In the genomic region with DNA sequence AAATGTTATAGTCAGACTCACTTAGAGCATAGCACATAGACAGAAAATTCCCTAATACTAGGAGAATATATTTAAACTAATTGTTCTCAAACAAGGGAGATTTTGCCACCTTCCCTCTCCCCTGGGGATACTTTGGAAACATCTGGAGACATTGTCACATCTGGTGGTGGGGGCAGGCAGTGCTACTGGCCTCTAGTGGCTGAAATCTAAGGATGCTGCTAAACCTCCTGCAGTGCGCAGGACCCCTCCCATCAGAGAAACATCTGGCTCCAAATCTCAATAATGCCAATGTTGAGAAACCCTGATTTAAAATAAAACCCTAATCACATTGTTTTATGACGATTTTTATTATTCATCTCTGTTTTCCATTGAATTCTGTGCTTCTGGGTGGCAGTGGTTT, we compare ENCODE assay signal across 15 cellular contexts.
DNase-seq lines count a peak whose midpoint lies in the region; ATAC-seq and TF ChIP-seq lines count a peak whose summit lies in the region.
"Had no signal": no experiment of that assay in that cellular context is flagged by ENCODE, and none has a peak within 500 bp of the region (broad histone marks: within the 10 kb centered on the region; RNA-seq: fewer than 3 reads in every experiment).

No MANE protein-coding gene starts in this region.

- TF ChIP-seq EP300 in SK-N-SH (IDR thresholded peaks at IDR 0.05; ENCODE audit: borderline replicate concordance in 1 of 2, low read depth in 1 of 2, low read length in 1 of 2), result no peak

- intact Hi-C loops in A673 (cut with micrococcal nuclease; ENCODE audit: unreplicated experiment), result no loop called here

- 40% methylated on average over 2 of the region's 2 CpGs for WGBS in SK-N-SH (ENCODE audit: low lambda C conversion rate)

- peaks cover 2% of the 10 kb centered on the region for H3K27me3 Mint-ChIP-seq in T-helper 17 cell
- peaks cover 0 to 4% of the 10 kb centered on the region in 2 donors for H3K27me3 Mint-ChIP-seq in natural killer cell treated with Interleukin-12 subunit alpha and Interleukin-12 subunit beta and Interleukin-15 and Interleukin-18, amount 100 ng/mL, for 72 hours

- no peak overlapping the region for H3K27ac Mint-ChIP-seq in T-helper 17 cell
- H3K27ac Mint-ChIP-seq in natural killer cell treated with Interleukin-12 subunit alpha and Interleukin-12 subunit beta and Interleukin-15 and Interleukin-18, amount 100 ng/mL, for 72 hours, result no peak overlapping the region
- H3K27ac Mint-ChIP-seq: activated T-cell treated with anti-CD3 and anti-CD28 coated beads, Interleukin-2, amount 50 U/mL, for 72 hours; stimulated activated memory B cell treated with anti-CD40 and anti-IgM and Interleukin-4, amounts not matched to agents 10 μg/mL and 1 μg/mL and 100 μg/mL, for 72 hours; T-cell had no signal

- no peak overlapping the region for H3K4me2 ChIP-seq in SK-N-SH

- H3K9ac ChIP-seq in SK-N-SH, result no peak overlapping the region

- peaks cover 28% of the 10 kb centered on the region for H3K27me3 ChIP-seq in A673 (replicated peaks; ENCODE audit: insufficient read depth, low read depth, low read length, poor library complexity)
- peaks cover 10% of the 10 kb centered on the region for H3K27me3 ChIP-seq in SK-N-SH (ENCODE audit: insufficient read depth)

- no peaks in the 10 kb centered on the region for H3K36me3 ChIP-seq in A673 (ENCODE audit: insufficient read depth, low read length, poor library complexity, severe bottlenecking)
- no peaks in the 10 kb centered on the region for H3K36me3 ChIP-seq in SK-N-SH (replicated peaks in 1 of 2; ENCODE audit: control insufficient read depth in 1 of 2, insufficient read depth in 2 of 2, low read length in 1 of 2)

- H3K9me3 Mint-ChIP-seq in natural killer cell treated with Interleukin-12 subunit alpha and Interleukin-12 subunit beta and Interleukin-15 and Interleukin-18, amount 100 ng/mL, for 72 hours, result no peaks in the 10 kb centered on the region
- H3K9me3 Mint-ChIP-seq: stimulated activated memory B cell treated with anti-CD40 and anti-IgM and Interleukin-4, amounts not matched to agents 10 μg/mL and 1 μg/mL and 100 μg/mL, for 72 hours; T-cell had no signal

- no peak overlapping the region for H3K27ac ChIP-seq in A673 (ENCODE audit: low read depth, low read length, poor library complexity, severe bottlenecking)
- H3K27ac ChIP-seq in SK-N-SH (ENCODE audit: low read depth in 2 of 2, low read length in 1 of 2), result no peak overlapping the region
- H3K27ac ChIP-seq: dorsolateral prefrontal cortex had no signal

- POLR2A ChIA-PET in A673 (lab: Charles Lee; ENCODE audit: low non-redundant PET), result no interaction called here
- POLR2A ChIA-PET in SK-N-SH (lab: Yijun Ruan, JAX), result no interaction called here

- BruUV-seq in A673 (replicated peaks; lab: Mats Ljungman, UMichigan), result no TSS peak

- H3K4me1 Mint-ChIP-seq in T-helper 17 cell, result no peaks in the 10 kb centered on the region
- no peaks in the 10 kb centered on the region for H3K4me1 Mint-ChIP-seq in natural killer cell treated with Interleukin-12 subunit alpha and Interleukin-12 subunit beta and Interleukin-15 and Interleukin-18, amount 100 ng/mL, for 72 hours (ENCODE audit: low read depth in 2 of 2)
- H3K4me1 Mint-ChIP-seq: stimulated activated memory B cell treated with anti-CD40 and anti-IgM and Interleukin-4, amounts not matched to agents 10 μg/mL and 1 μg/mL and 100 μg/mL, for 72 hours; T-cell had no signal

- CTCF ChIA-PET in A673 (lab: Charles Lee), result no interaction called here
- CTCF ChIA-PET in SK-N-SH (lab: Yijun Ruan, JAX), result no interaction called here

- no peaks in the 10 kb centered on the region for H3K9me2 ChIP-seq in SK-N-SH

- no peaks in the 10 kb centered on the region for H4K20me1 ChIP-seq in SK-N-SH (ENCODE audit: insufficient read depth)

- ATAC-seq in GM19395 (IDR thresholded peaks at IDR 0.05; ENCODE audit: unreplicated experiment) (no peak), T-helper 17 cell (no peak)
- ATAC-seq in natural killer cell treated with Interleukin-12 subunit alpha and Interleukin-12 subunit beta and Interleukin-15 and Interleukin-18, amount 100 ng/mL, for 72 hours, result no peak
- ATAC-seq: activated T-cell treated with anti-CD3 and anti-CD28 coated beads, Interleukin-2, amount 50 U/mL, for 72 hours; stimulated activated memory B cell treated with anti-CD40 and anti-IgM and Interleukin-4, amounts not matched to agents 10 μg/mL and 1 μg/mL and 100 μg/mL, for 72 hours; T-cell had no signal

- H3K4me1 ChIP-seq in A673 (ENCODE audit: insufficient read depth, low read length, poor library complexity, severe bottlenecking) (no peaks in the 10 kb centered on the region), SK-N-SH (ENCODE audit: control insufficient read depth in 1 of 2, insufficient read depth in 2 of 2, low read depth in 1 of 2, low read length in 1 of 2) (no peaks in the 10 kb centered on the region)

- H3K4me3 ChIP-seq in A673 (ENCODE audit: low read depth, low read length, poor library complexity, severe bottlenecking) (no peak overlapping the region), SK-N-SH (ENCODE audit: low read depth in 2 of 2, low read length in 1 of 2) (no peak overlapping the region), fibroblast of the aortic adventitia (ENCODE audit: low read depth, low read length) (no peak overlapping the region)
- H3K4me3 ChIP-seq: dorsolateral prefrontal cortex had no signal

- no peak overlapping the region for H2AFZ ChIP-seq in SK-N-SH (ENCODE audit: low read depth)

- no peak for TF ChIP-seq RAD21 in SK-N-SH (IDR thresholded peaks at IDR 0.05; ENCODE audit: low read length)

- H3F3A ChIP-seq in SK-N-SH (replicated peaks; ENCODE audit: insufficient read depth), result no peaks in the 10 kb centered on the region

- no peaks in the 10 kb centered on the region for H3K79me2 ChIP-seq in SK-N-SH (ENCODE audit: insufficient read depth)

- no peak overlapping the region for H3K4me3 Mint-ChIP-seq in T-helper 17 cell
- H3K4me3 Mint-ChIP-seq in natural killer cell treated with Interleukin-12 subunit alpha and Interleukin-12 subunit beta and Interleukin-15 and Interleukin-18, amount 100 ng/mL, for 72 hours, result no peak overlapping the region
- H3K4me3 Mint-ChIP-seq: activated T-cell treated with anti-CD3 and anti-CD28 coated beads, Interleukin-2, amount 50 U/mL, for 72 hours; stimulated activated memory B cell treated with anti-CD40 and anti-IgM and Interleukin-4, amounts not matched to agents 10 μg/mL and 1 μg/mL and 100 μg/mL, for 72 hours; T-cell had no signal

- H3K9me3 ChIP-seq in A673 (ENCODE audit: low read depth, low read length, poor library complexity, severe bottlenecking) (no peaks in the 10 kb centered on the region), SK-N-SH (no peaks in the 10 kb centered on the region), T-helper 17 cell (ENCODE audit: control insufficient read depth, low read length, poor library complexity, severe bottlenecking) (no peaks in the 10 kb centered on the region)

- DNase-seq in A673 (ENCODE audit: low spot score), result peak; percentile 3
- peak; percentile 7 for DNase-seq in SK-N-SH
- no peak for DNase-seq in fibroblast of the aortic adventitia (ENCODE audit: low read depth)
- DNase-seq in SK-N-DZ (ENCODE audit: low spot score), result no peak
- DNase-seq in T-helper 17 cell, result no peak
- DNase-seq in natural killer cell treated with Interleukin-12 subunit alpha and Interleukin-12 subunit beta and Interleukin-15 and Interleukin-18, amount 100 ng/mL, for 72 hours (ENCODE audit: low spot score), result no peak
- DNase-seq: activated CD4-positive, alpha-beta T cell treated with anti-CD3 and anti-CD28 coated beads for 48 hours; activated T-cell treated with anti-CD3 and anti-CD28 coated beads, Interleukin-2, amount 50 U/mL, for 72 hours; dorsolateral prefrontal cortex; kidney glomerular epithelial cell; NCI-H2081; T-cell had no signal

- H3K36me3 Mint-ChIP-seq in T-helper 17 cell (ENCODE audit: low read depth), result no peaks in the 10 kb centered on the region
- H3K36me3 Mint-ChIP-seq in natural killer cell treated with Interleukin-12 subunit alpha and Interleukin-12 subunit beta and Interleukin-15 and Interleukin-18, amount 100 ng/mL, for 72 hours, result no peaks in the 10 kb centered on the region
- H3K36me3 Mint-ChIP-seq: stimulated activated memory B cell treated with anti-CD40 and anti-IgM and Interleukin-4, amounts not matched to agents 10 μg/mL and 1 μg/mL and 100 μg/mL, for 72 hours; T-cell had no signal

- TF ChIP-seq CTCF in A673 (conservative IDR thresholded peaks at IDR 0.05; ENCODE audit: low read depth, low read length), result peak; percentile 40
- TF ChIP-seq CTCF in GM12874 (IDR thresholded peaks at IDR 0.05; ENCODE audit: insufficient read depth, low read depth, low read length), result 0 out of 2 replicates have a peak, but pooled peaks have one; percentile 6
- peak; percentile 43 for TF ChIP-seq CTCF in SK-N-SH (IDR thresholded peaks at IDR 0.05)
- TF ChIP-seq CTCF in fibroblast of the aortic adventitia (IDR thresholded peaks at IDR 0.05; ENCODE audit: insufficient read depth, low read length), result peak; percentile 29

TF ChIP-seq in SK-N-SH, 30 proteins besides CTCF, POLR2A, EP300 and RAD21 (continues in another document):
- TF ChIP-seq SIN3A (IDR thresholded peaks at IDR 0.05; ENCODE audit: borderline replicate concordance, low read depth, low read length), result no peak
- TF ChIP-seq, protein P1, sequence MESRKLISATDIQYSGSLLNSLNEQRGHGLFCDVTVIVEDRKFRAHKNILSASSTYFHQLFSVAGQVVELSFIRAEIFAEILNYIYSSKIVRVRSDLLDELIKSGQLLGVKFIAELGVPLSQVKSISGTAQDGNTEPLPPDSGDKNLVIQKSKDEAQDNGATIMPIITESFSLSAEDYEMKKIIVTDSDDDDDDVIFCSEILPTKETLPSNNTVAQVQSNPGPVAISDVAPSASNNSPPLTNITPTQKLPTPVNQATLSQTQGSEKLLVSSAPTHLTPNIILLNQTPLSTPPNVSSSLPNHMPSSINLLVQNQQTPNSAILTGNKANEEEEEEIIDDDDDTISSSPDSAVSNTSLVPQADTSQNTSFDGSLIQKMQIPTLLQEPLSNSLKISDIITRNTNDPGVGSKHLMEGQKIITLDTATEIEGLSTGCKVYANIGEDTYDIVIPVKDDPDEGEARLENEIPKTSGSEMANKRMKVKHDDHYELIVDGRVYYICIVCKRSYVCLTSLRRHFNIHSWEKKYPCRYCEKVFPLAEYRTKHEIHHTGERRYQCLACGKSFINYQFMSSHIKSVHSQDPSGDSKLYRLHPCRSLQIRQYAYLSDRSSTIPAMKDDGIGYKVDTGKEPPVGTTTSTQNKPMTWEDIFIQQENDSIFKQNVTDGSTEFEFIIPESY (IDR thresholded peaks at IDR 0.05; ENCODE audit: borderline replicate concordance, low read depth), result no peak

Comparison
In these comparisons a context has a peak if more than half of its experiments do, and no peak if none do; other contexts are left out.
1. DNase-seq: peak in A673 (single experiment) and SK-N-SH (single experiment); none in fibroblast of the aortic adventitia (single experiment), SK-N-DZ (single experiment), T-helper 17 cell (0 of 3) and natural killer cell treated with Interleukin-12 subunit alpha and Interleukin-12 subunit beta and Interleukin-15 and Interleukin-18, amount 100 ng/mL, for 72 hours (single experiment).
2. Peak in every context shown above with its lines, with median percentiles within 50 percentile points of each other: CTCF ChIP-seq.